Comparison of ENCODE assay signal across 8 cellular contexts in the genomic region with DNA sequence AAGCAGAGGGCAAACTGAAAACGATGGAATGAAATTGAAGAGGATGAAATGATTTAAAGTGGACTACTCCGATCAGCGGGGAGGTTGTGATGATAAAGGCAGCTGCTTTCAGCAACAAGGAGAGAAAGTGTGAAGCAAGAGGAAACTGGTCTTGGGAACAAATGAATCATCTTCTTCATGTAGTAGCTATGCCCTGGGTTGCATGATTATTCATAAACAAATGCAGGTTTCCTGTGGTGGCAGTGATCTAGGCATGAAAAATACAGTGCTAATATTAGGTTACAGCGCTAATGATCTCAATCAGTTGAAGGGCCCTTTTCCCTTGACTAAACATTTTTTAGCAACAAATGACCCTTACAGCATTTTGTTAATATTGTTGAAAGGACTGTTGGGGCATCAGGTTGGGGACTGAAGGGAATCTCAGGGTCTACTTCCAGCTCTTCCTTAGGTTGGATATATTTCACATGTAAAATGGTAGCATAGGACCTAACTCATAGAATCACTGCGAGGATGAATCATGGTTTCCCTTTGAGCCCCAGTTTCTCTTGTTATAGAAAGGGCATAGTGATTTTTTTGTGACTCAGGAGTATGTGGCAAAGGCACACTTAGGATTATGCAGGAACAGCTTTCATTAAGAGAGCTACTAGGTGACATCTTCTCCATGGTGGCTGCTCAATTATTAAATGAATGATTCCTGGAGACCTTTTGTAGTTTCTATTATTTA. TPM values are rescaled to one million over a fixed set of nuclear protein-coding genes. Genes with fewer than 3 reads are reported as not detected.
A peak's percentile ranks its signal among the peaks of the same experiment; 100 is the strongest.
DNase-seq lines count a peak whose midpoint lies in the region; ATAC-seq and TF ChIP-seq lines count a peak whose summit lies in the region.

No MANE protein-coding gene starts in this region.

- H3K27me3 ChIP-seq in heart right ventricle, result peaks cover 0 to 27% (median 0%) of the 10 kb centered on the region in 7 donors
- H3K27me3 ChIP-seq in thyroid gland, result no peaks in the 10 kb centered on the region

- POLR2A ChIA-PET in GM10248 (lab: Yijun Ruan, JAX), result interaction anchor here (0.6 kb wide), 1 partner anchor 200 kb away, joined by 4 read pairs; no protein-coding TSS in a partner anchor

- intact Hi-C loops in heart right ventricle (cut with DNase I), result loop anchor here in 8 of 10 donors (5.0 to 10.0 kb wide), 2 partner anchors 155 to 157 kb away; no protein-coding TSS in a partner anchor
- intact Hi-C loops in posterior cingulate gyrus (cut with DNase I), result loop anchor here (5.0 kb wide), 1 partner anchor 227 kb away; a partner anchor contains a TSS
- intact Hi-C loops in thyroid gland (cut with DNase I), result no loop called here

- peak; percentile 72 for DNase-seq in GM10248 (ENCODE audit: extremely low spot score)
- DNase-seq in H4 (ENCODE audit: low spot score), result peak; percentile 81
- DNase-seq in OCI-M1 (lab: John Stamatoyannopoulos, UW), result peak; percentile 37
- no peak for DNase-seq in chondrocyte (ENCODE audit: low spot score)
- DNase-seq in stimulated activated CD4-positive, alpha-beta T cell treated with anti-CD3 and anti-CD28 coated beads, Interleukin-1b, Interleukin-23, amount 100 ng/mL, for 48 hours, result peak; percentile 25
- no peak for DNase-seq in heart right ventricle
- no peak for DNase-seq in posterior cingulate gyrus
- no peak for DNase-seq in thyroid gland

- H3K9me3 ChIP-seq in heart right ventricle, result no peaks in the 10 kb centered on the region
- H3K9me3 ChIP-seq in thyroid gland, result no peaks in the 10 kb centered on the region

- peaks cover 29% of the 10 kb centered on the region for H3K4me1 Mint-ChIP-seq in chondrocyte (ENCODE audit: low read depth)

- H3K4me3 ChIP-seq in heart right ventricle (no peak overlapping the region), thyroid gland (replicated peaks in 1 of 3) (no peak overlapping the region)

- TF ChIP-seq CTCF in GM10248 (IDR thresholded peaks at IDR 0.05; ENCODE audit: control extremely low read depth, extremely low read depth, low read depth, missing control alignments) (no peak), chondrocyte (IDR thresholded peaks at IDR 0.05) (no peak), heart right ventricle (IDR thresholded peaks at IDR 0.05) (no peak), thyroid gland (IDR thresholded peaks at IDR 0.05) (no peak)

- no peaks in the 10 kb centered on the region for H3K36me3 ChIP-seq in heart right ventricle
- H3K36me3 ChIP-seq in thyroid gland, result no peaks in the 10 kb centered on the region

- no peak for ATAC-seq in heart right ventricle

- CTCF ChIA-PET in GM10248 (lab: Yijun Ruan, JAX), result interaction anchor here (0.7 to 1.8 kb wide), 6 partner anchors 12 to 265 kb away, joined by 3 to 6 read pairs (median 4); no protein-coding TSS in a partner anchor

- WGBS in heart right ventricle, 2 donors, result 80 to 84% methylated on average over 5 of the region's 5 CpGs
- WGBS in thyroid gland, 2 donors, result 71 to 87% methylated on average over 5 of the region's 5 CpGs

- H3K27me3 Mint-ChIP-seq in chondrocyte (ENCODE audit: low read depth), result no peaks in the 10 kb centered on the region

- H3K36me3 Mint-ChIP-seq in chondrocyte (ENCODE audit: low read depth), result no peaks in the 10 kb centered on the region

- no peak for TF ChIP-seq POLR2A in thyroid gland (IDR thresholded peaks at IDR 0.05)

- H3K4me1 ChIP-seq in heart right ventricle, result peaks cover 3 to 38% (median 17%) of the 10 kb centered on the region in 9 donors
- peaks cover 17 to 18% of the 10 kb centered on the region in 2 donors for H3K4me1 ChIP-seq in thyroid gland

- peak overlapping the region; percentile 56 for H3K27ac Mint-ChIP-seq in chondrocyte (ENCODE audit: unreplicated experiment)

- H3K4me3 Mint-ChIP-seq in chondrocyte (ENCODE audit: unreplicated experiment), result no peak overlapping the region

- H3K27ac ChIP-seq in heart right ventricle (peak overlapping the region in 1 of 10 donors; percentile 50), thyroid gland (no peak overlapping the region)

- no peaks in the 10 kb centered on the region for H3K9me3 Mint-ChIP-seq in chondrocyte (ENCODE audit: low read depth)

RNA-seq across cellular contexts. Expression of a gene that starts 1.9 kb away (rescaled TPM):
- total RNA-seq in H4 (2014; rRNA removed; shearing (Covaris generic)), result 13.9 and 15.0 TPM in 2 replicates
- total RNA-seq in chondrocyte (20.7 to 21.6 TPM (median 20.9 TPM) in 3 replicates), heart right ventricle (10 to 100 TPM; 13.5 to 22.2 (median 15.8) TPM), thyroid gland (10 to 100 TPM; 51.1 to 58.8 (median 54.1) TPM)
- 1 to 10 TPM; 2.6 to 5.2 TPM for polyA plus RNA-seq in heart right ventricle

Comparison
In these comparisons a context has a peak if more than half of its experiments do, and no peak if none do; other contexts are left out.
1. DNase-seq: peak in GM10248 (single experiment), H4 (single experiment), OCI-M1 (single experiment) and stimulated activated CD4-positive, alpha-beta T cell treated with anti-CD3 and anti-CD28 coated beads, Interleukin-1b, Interleukin-23, amount 100 ng/mL, for 48 hours (single experiment); none in chondrocyte (single experiment), heart right ventricle (0 of 2), posterior cingulate gyrus (0 of 10) and thyroid gland (0 of 2).